Comparison of ENCODE assay signal across 8 cellular contexts in the genomic region with DNA sequence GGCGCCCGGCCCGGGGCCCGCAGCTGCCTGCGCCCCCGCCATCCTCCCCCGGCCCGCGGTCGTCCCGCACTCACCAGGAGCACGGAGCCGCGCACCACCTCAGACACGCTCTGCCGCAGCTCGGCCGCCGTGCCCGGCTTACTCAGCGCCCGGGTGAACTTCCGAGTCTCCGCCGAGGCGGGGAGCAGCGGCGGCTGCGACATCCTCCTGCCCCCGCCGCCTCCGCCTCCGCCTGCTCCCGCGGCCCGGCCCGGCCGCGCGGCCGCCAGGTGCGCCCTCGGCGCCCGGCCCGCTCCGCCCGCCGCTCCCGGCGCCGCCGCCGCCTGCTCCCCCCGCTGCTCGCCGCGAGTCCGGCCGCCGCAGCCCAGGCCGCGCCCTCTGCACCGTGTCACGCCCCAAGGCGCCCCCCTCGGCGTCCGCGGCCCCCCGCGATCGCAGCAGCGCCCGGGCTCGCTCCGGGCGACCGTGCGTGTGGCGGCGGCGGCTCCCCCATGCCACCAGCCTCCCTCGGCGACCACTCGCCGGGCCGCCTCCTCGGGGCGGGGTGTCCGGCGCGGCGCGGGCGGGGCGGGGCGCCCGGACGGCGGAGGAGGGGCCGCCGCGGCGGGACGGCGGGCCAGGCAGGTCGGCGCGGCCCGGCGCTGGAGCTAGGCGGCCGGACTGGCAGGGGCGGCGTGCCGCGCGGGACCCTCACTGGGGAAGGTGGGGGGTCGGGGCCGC.
A peak's percentile ranks its signal among the peaks of the same experiment; 100 is the strongest.
DNase-seq lines count a peak whose midpoint lies in the region; ATAC-seq and TF ChIP-seq lines count a peak whose summit lies in the region.

No MANE protein-coding gene starts in this region.

- ATAC-seq in HG02870 (IDR thresholded peaks at IDR 0.05; ENCODE audit: unreplicated experiment) = peak; percentile 35
- peak; percentile 77 for ATAC-seq in stimulated activated memory B cell treated with anti-CD40 and anti-IgM and Interleukin-4, amounts not matched to agents 10 μg/mL and 1 μg/mL and 100 μg/mL, for 72 hours

- peak overlapping the region; percentile 62 for H3K27ac Mint-ChIP-seq in stimulated activated memory B cell treated with anti-CD40 and anti-IgM and Interleukin-4, amounts not matched to agents 10 μg/mL and 1 μg/mL and 100 μg/mL, for 72 hours

- no peaks in the 10 kb centered on the region for H3K36me3 ChIP-seq in muscle layer of duodenum (ENCODE audit: control insufficient read depth in 1 of 2, insufficient read depth in 2 of 2, low read length in 2 of 2)

- no peak for TF ChIP-seq POLR2A in erythroblast (IDR thresholded peaks at IDR 0.05; ENCODE audit: low read length)

- H3K36me3 Mint-ChIP-seq in stimulated activated memory B cell treated with anti-CD40 and anti-IgM and Interleukin-4, amounts not matched to agents 10 μg/mL and 1 μg/mL and 100 μg/mL, for 72 hours = no peaks in the 10 kb centered on the region

- peak; percentile 31 for DNase-seq in NCI-H510A treated with DMSO at 0.1 percent for 48 hours (lab: John Stamatoyannopoulos, UW)
- DNase-seq in NCI-H510A (lab: John Stamatoyannopoulos, UW) = no peak
- DNase-seq in NCI-H345 treated with DMSO at 0.1 percent for 48 hours (lab: John Stamatoyannopoulos, UW; ENCODE audit: unreplicated experiment) = peak; percentile 17
- DNase-seq in activated T-cell treated with anti-CD3 and anti-CD28 coated beads for 24 hours (ENCODE audit: low read depth) = peak; percentile 57
- peak; percentile 69 to 81 for DNase-seq in erythroblast (lab: John Stamatoyannopoulos, UW)

- peak overlapping the region; percentile 98 for H3K4me3 Mint-ChIP-seq in stimulated activated memory B cell treated with anti-CD40 and anti-IgM and Interleukin-4, amounts not matched to agents 10 μg/mL and 1 μg/mL and 100 μg/mL, for 72 hours

- H3K27me3 ChIP-seq in muscle layer of duodenum (ENCODE audit: low read depth, low read length) = no peaks in the 10 kb centered on the region

- H3K27me3 Mint-ChIP-seq in stimulated activated memory B cell treated with anti-CD40 and anti-IgM and Interleukin-4, amounts not matched to agents 10 μg/mL and 1 μg/mL and 100 μg/mL, for 72 hours = no peaks in the 10 kb centered on the region

- peak overlapping the region; percentile 31 to 93 for H3K4me3 ChIP-seq in muscle layer of duodenum (ENCODE audit: low read depth in 1 of 2, low read length in 2 of 2)

- H3K4me1 ChIP-seq in muscle layer of duodenum (ENCODE audit: control insufficient read depth in 1 of 2, insufficient read depth in 2 of 2, low read length in 2 of 2) = peaks cover 0 to 16% of the 10 kb centered on the region in 2 donors

- H3K27ac ChIP-seq in muscle layer of duodenum (ENCODE audit: low read length) = peak overlapping the region; percentile 67

- H3K4me1 Mint-ChIP-seq in stimulated activated memory B cell treated with anti-CD40 and anti-IgM and Interleukin-4, amounts not matched to agents 10 μg/mL and 1 μg/mL and 100 μg/mL, for 72 hours = peaks cover 31% of the 10 kb centered on the region

- no peaks in the 10 kb centered on the region for H3K9me3 ChIP-seq in muscle layer of duodenum (ENCODE audit: control insufficient read depth in 1 of 2, low read length in 2 of 2)

- H3K9me3 Mint-ChIP-seq in stimulated activated memory B cell treated with anti-CD40 and anti-IgM and Interleukin-4, amounts not matched to agents 10 μg/mL and 1 μg/mL and 100 μg/mL, for 72 hours = no peaks in the 10 kb centered on the region
